ENCODE assay signal across 8 cellular contexts in genomic region chr7:130894146-130895005, GRCh38.
DNase-seq lines count a peak whose midpoint lies in the region; ATAC-seq and TF ChIP-seq lines count a peak whose summit lies in the region.

No MANE protein-coding gene starts in this region.

- no peak overlapping the region for H3K27ac Mint-ChIP-seq in endothelial cell (ENCODE audit: unreplicated experiment)

- H3K27me3 ChIP-seq in BLaER1 = no peaks in the 10 kb centered on the region
- H3K27me3 ChIP-seq in MG63 = no peaks in the 10 kb centered on the region
- H3K27me3 ChIP-seq in ascending aorta = no peaks in the 10 kb centered on the region
- H3K27me3 ChIP-seq in transverse colon = no peaks in the 10 kb centered on the region

- peaks cover 11% of the 10 kb centered on the region for H3K4me1 Mint-ChIP-seq in endothelial cell (ENCODE audit: unreplicated experiment)

- ATAC-seq in left colon (peak; percentile 13), HG03521 (IDR thresholded peaks at IDR 0.05; ENCODE audit: unreplicated experiment) (no peak)

- 34 to 76% methylated on average over 4 to 14 of the region's 14 CpGs for WGBS in transverse colon (ENCODE audit: low coverage in 1 of 2), 2 donors

- H3K4me1 ChIP-seq in BLaER1 (peaks cover 60% of the 10 kb centered on the region), ascending aorta (peaks cover 10 to 47% of the 10 kb centered on the region in 2 donors), transverse colon (peaks cover 38 to 91% (median 81%) of the 10 kb centered on the region in 4 donors)

- no peaks in the 10 kb centered on the region for H3K9me3 Mint-ChIP-seq in endothelial cell (ENCODE audit: unreplicated experiment)

- H3K9ac ChIP-seq in BLaER1 = no peak overlapping the region

- H3K36me3 ChIP-seq in BLaER1 (peaks cover 34% of the 10 kb centered on the region), MG63 (peaks cover 65% of the 10 kb centered on the region), ascending aorta (peaks cover 23 to 30% of the 10 kb centered on the region in 2 donors), transverse colon (peaks cover 0 to 4% (median 1%) of the 10 kb centered on the region in 4 donors)

- TF ChIP-seq POLR2A in transverse colon (IDR thresholded peaks at IDR 0.05) = no peak

- DNase-seq in MG63 (peak; percentile 91), ascending aorta (ENCODE audit: low spot score in 2 of 2) (peak; percentile 73 to 85), left colon (peak; percentile 53 to 75), transverse colon (no peak), dedifferentiated amniotic fluid mesenchymal stem cell (ENCODE audit: extremely low spot score) (no peak), endothelial cell (ENCODE audit: low spot score) (no peak)

- TF ChIP-seq CTCF in ascending aorta (IDR thresholded peaks at IDR 0.05) (no peak), transverse colon (IDR thresholded peaks at IDR 0.05) (no peak), endothelial cell (IDR thresholded peaks at IDR 0.05; ENCODE audit: unreplicated experiment) (no peak)

- H3K4me3 ChIP-seq in BLaER1 (no peak overlapping the region), MG63 (no peak overlapping the region), ascending aorta (no peak overlapping the region), transverse colon (no peak overlapping the region)

- H3K27me3 Mint-ChIP-seq in endothelial cell (ENCODE audit: unreplicated experiment) = peaks cover 4% of the 10 kb centered on the region

- in situ Hi-C loops in transverse colon (cut with MboI; ENCODE audit: low pct_ligation_motif_present in 1 of 4, low pct_unique_long_range_greater_than_20kb in 1 of 4, low sequenced_read_pairs in 3 of 4) = loop anchor here in 3 of 4 donors (10.0 to 25.0 kb wide), 5 partner anchors 140 to 518 kb away; no protein-coding TSS in a partner anchor

- no peak for TF ChIP-seq EP300 in transverse colon (IDR thresholded peaks at IDR 0.05; ENCODE audit: low read depth)

- peak overlapping the region; percentile 70 for H3K4me2 ChIP-seq in BLaER1

- intact Hi-C loops in ascending aorta (cut with DNase I) = loop anchor here (5.0 to 10.0 kb wide), 6 partner anchors 48 to 1030 kb away; partner anchors contain the start of genes MKLN1 and UBE2H
- intact Hi-C loops in left colon (cut with DNase I, micrococcal nuclease) = loop anchor here in 1 of 2 donors (5.0 to 10.0 kb wide), 2 partner anchors 110 to 148 kb away; no protein-coding TSS in a partner anchor
- intact Hi-C loops in transverse colon (cut with DNase I; ENCODE audit: low total_unique reads) = loop anchor here (5.0 to 10.0 kb wide), 2 partner anchors 113 to 530 kb away; no protein-coding TSS in a partner anchor

- H3K9me3 ChIP-seq in BLaER1 = no peaks in the 10 kb centered on the region
- no peaks in the 10 kb centered on the region for H3K9me3 ChIP-seq in MG63
- H3K9me3 ChIP-seq in ascending aorta = no peaks in the 10 kb centered on the region
- no peaks in the 10 kb centered on the region for H3K9me3 ChIP-seq in transverse colon

- H3K36me3 Mint-ChIP-seq in endothelial cell (ENCODE audit: low read depth, unreplicated experiment) = no peaks in the 10 kb centered on the region

- H3K4me3 Mint-ChIP-seq in endothelial cell (ENCODE audit: unreplicated experiment) = no peak overlapping the region

- peaks cover 82% of the 10 kb centered on the region for H4K20me1 ChIP-seq in BLaER1

- H3K27ac ChIP-seq in BLaER1 = no peak overlapping the region
- peak overlapping the region; percentile 91 to 93 for H3K27ac ChIP-seq in ascending aorta
- H3K27ac ChIP-seq in transverse colon = peak overlapping the region; percentile 41 to 94 (median 58)

Comparison
In these comparisons a context has a peak if more than half of its experiments do, and no peak if none do; other contexts are left out.
1. DNase-seq: peak in MG63 (single experiment), ascending aorta (2 of 2) and left colon (2 of 2); none in transverse colon (single experiment), dedifferentiated amniotic fluid mesenchymal stem cell (single experiment) and endothelial cell (single experiment).